In genomic region chr15:35317217-35317616, GRCh38 we compare ENCODE assay signal across 37 cellular contexts.
"Had no signal": no experiment of that assay in that cellular context is flagged by ENCODE, and none has a peak within 500 bp of the region (broad histone marks: within the 10 kb centered on the region; RNA-seq: fewer than 3 reads in every experiment).

No MANE protein-coding gene starts in this region.

- DNase-seq: activated CD4-positive, alpha-beta memory T cell treated with anti-CD3 and anti-CD28 coated beads, Interleukin-2, amount 10 ng/mL, durations not matched to agents 7 days and 5 days; activated CD4-positive, alpha-beta T cell treated with anti-CD3 and anti-CD28 coated beads for 1 hour; activated CD4-positive, alpha-beta T cell treated with anti-CD3 and anti-CD28 coated beads for 4 hours; activated CD4-positive, alpha-beta T cell treated with anti-CD3 and anti-CD28 coated beads, Interleukin-2, amount 10 ng/mL, durations not matched to agents 24 days and 14 days; activated CD4-positive, alpha-beta T cell treated with anti-CD3 and anti-CD28 coated beads, Interleukin-2, amount 50 U/mL, for 48 hours; activated CD4-positive, CD25-positive, alpha-beta regulatory T cell; activated CD8-positive, alpha-beta memory T cell treated with anti-CD3 and anti-CD28 coated beads for 24 hours; activated CD8-positive, alpha-beta memory T cell treated with anti-CD3 and anti-CD28 coated beads, Interleukin-2, amount 10 ng/mL, durations not matched to agents 7 days and 5 days; activated CD8-positive, alpha-beta memory T cell treated with anti-CD3 and anti-CD28 coated beads, Interleukin-2, amount 50 U/mL, for 48 hours; activated CD8-positive, alpha-beta T cell treated with anti-CD3 and anti-CD28 coated beads, Interleukin-2, amount 10 ng/mL, durations not matched to agents 7 days and 5 days; activated effector memory CD4-positive, alpha-beta T cell treated with Interleukin-2 at 50 U/mL for 16 hours; activated gamma-delta T cell; activated naive CD4-positive, alpha-beta T cell treated with anti-CD3 and anti-CD28 coated beads, Interleukin-2, amount 10 ng/mL, durations not matched to agents 7 days and 5 days; activated naive CD4-positive, alpha-beta T cell treated with Interleukin-2 at 50 U/mL for 16 hours; activated naive CD8-positive, alpha-beta T cell treated with anti-CD3 and anti-CD28 coated beads, Interleukin-2, amount 10 ng/mL, durations not matched to agents 7 days and 5 days; activated naive CD8-positive, alpha-beta T cell treated with anti-CD3 and anti-CD28 coated beads, Interleukin-2, amount 50 U/mL, for 24 hours; activated T-cell treated with anti-CD3 and anti-CD28 coated beads, Interleukin-2, amount 50 U/mL, for 24 hours; activated T-cell treated with anti-CD3 and anti-CD28 coated beads, Interleukin-2, amount 50 U/mL, for 48 hours; amygdala; anterior cingulate cortex; caudate nucleus; cerebellar nuclear complex; T-helper 1 cell; T-helper 2 cell; T-helper 9 cell had no signal

- H3K27me3 ChIP-seq: ascending aorta, cardiac muscle cell had no signal

- ATAC-seq: activated CD4-positive, CD25-positive, alpha-beta regulatory T cell treated with anti-CD3 and anti-CD28 coated beads, Interleukin-2, amount 50 U/mL, for 24 hours; activated CD8-positive, alpha-beta memory T cell treated with anti-CD3 and anti-CD28 coated beads, Interleukin-2, amount 10 ng/mL, durations not matched to agents 7 days and 5 days; activated CD8-positive, alpha-beta T cell treated with anti-CD3 and anti-CD28 coated beads, Interleukin-2, amount 10 ng/mL, durations not matched to agents 7 days and 5 days; activated naive CD8-positive, alpha-beta T cell treated with anti-CD3 and anti-CD28 coated beads, Interleukin-2, amount 50 U/mL, for 24 hours had no signal

- H3K36me3 Mint-ChIP-seq: activated CD8-positive, alpha-beta memory T cell treated with anti-CD3 and anti-CD28 coated beads, Interleukin-2, amount 10 ng/mL, durations not matched to agents 7 days and 5 days; activated naive CD4-positive, alpha-beta T cell treated with anti-CD3 and anti-CD28 coated beads, Interleukin-2, amount 10 ng/mL, durations not matched to agents 7 days and 5 days; activated naive CD8-positive, alpha-beta T cell treated with anti-CD3 and anti-CD28 coated beads, Interleukin-2, amount 10 ng/mL, durations not matched to agents 7 days and 5 days; brain had no signal

- H3K36me3 ChIP-seq: ascending aorta, cardiac muscle cell had no signal

- FAIRE-seq: bronchial epithelial cell had no signal

- H3K9me3 ChIP-seq: ascending aorta had no signal

- H3K4me3 Mint-ChIP-seq: activated CD4-positive, alpha-beta memory T cell treated with anti-CD3 and anti-CD28 coated beads, Interleukin-2, amount 10 ng/mL, durations not matched to agents 7 days and 5 days; activated CD4-positive, alpha-beta T cell treated with anti-CD3 and anti-CD28 coated beads, Interleukin-2, amount 10 ng/mL, durations not matched to agents 24 days and 14 days; activated CD8-positive, alpha-beta memory T cell treated with anti-CD3 and anti-CD28 coated beads, Interleukin-2, amount 10 ng/mL, durations not matched to agents 7 days and 5 days; activated CD8-positive, alpha-beta T cell treated with anti-CD3 and anti-CD28 coated beads, Interleukin-2, amount 10 ng/mL, durations not matched to agents 7 days and 5 days; activated naive CD4-positive, alpha-beta T cell treated with anti-CD3 and anti-CD28 coated beads, Interleukin-2, amount 10 ng/mL, durations not matched to agents 7 days and 5 days; activated naive CD4-positive, alpha-beta T cell treated with anti-CD3 and anti-CD28 coated beads, Interleukin-2, amount 50 U/mL, for 24 hours; activated naive CD8-positive, alpha-beta T cell; activated naive CD8-positive, alpha-beta T cell treated with anti-CD3 and anti-CD28 coated beads, Interleukin-2, amount 10 ng/mL, durations not matched to agents 7 days and 5 days; activated naive CD8-positive, alpha-beta T cell treated with anti-CD3 and anti-CD28 coated beads, Interleukin-2, amount 50 U/mL, for 24 hours; activated T-cell treated with anti-CD3 and anti-CD28 coated beads, Interleukin-2, amount 50 U/mL, for 24 hours; brain; central memory CD8-positive, alpha-beta T cell; T-helper 1 cell treated with Interleukin-12 subunit alpha and Interleukin-12 subunit beta and Interleukin-4 antibody, amounts not matched to agents 30 μg/mL and 1 μg/mL, for 36 hours; T-helper 2 cell treated with Interferon-gamma antibody and Interleukin-4, amounts not matched to agents 5 μg/mL and 100 μg/mL, for 36 hours had no signal

- H3K9me3 Mint-ChIP-seq: activated T-cell treated with anti-CD3 and anti-CD28 coated beads, Interleukin-2, amount 50 U/mL, for 24 hours; activated T-helper 2 cell treated with anti-CD3 and anti-CD28 coated beads, Interferon-gamma antibody, Interleukin-2, Interleukin-4, amounts not matched to agents 10 μg/mL and 5 μg/mL and 100 μg/mL, durations not matched to agents 14 hours and 24 hours and 36 hours; T-helper 1 cell treated with Interleukin-12 subunit alpha and Interleukin-12 subunit beta and Interleukin-4 antibody, amounts not matched to agents 30 μg/mL and 1 μg/mL, for 36 hours; T-helper 2 cell treated with Interferon-gamma antibody and Interleukin-4, amounts not matched to agents 5 μg/mL and 100 μg/mL, for 36 hours had no signal

- H3K4me1 Mint-ChIP-seq: activated CD4-positive, alpha-beta memory T cell treated with anti-CD3 and anti-CD28 coated beads, Interleukin-2, amount 10 ng/mL, durations not matched to agents 7 days and 5 days; activated CD4-positive, alpha-beta T cell treated with anti-CD3 and anti-CD28 coated beads, Interleukin-2, amount 10 ng/mL, durations not matched to agents 24 days and 14 days; activated CD8-positive, alpha-beta memory T cell treated with anti-CD3 and anti-CD28 coated beads, Interleukin-2, amount 10 ng/mL, durations not matched to agents 7 days and 5 days; activated naive CD4-positive, alpha-beta T cell treated with anti-CD3 and anti-CD28 coated beads, Interleukin-2, amount 10 ng/mL, durations not matched to agents 7 days and 5 days; activated naive CD4-positive, alpha-beta T cell treated with anti-CD3 and anti-CD28 coated beads, Interleukin-2, amount 50 U/mL, for 24 hours; activated naive CD8-positive, alpha-beta T cell treated with anti-CD3 and anti-CD28 coated beads, Interleukin-2, amount 10 ng/mL, durations not matched to agents 7 days and 5 days; activated naive CD8-positive, alpha-beta T cell treated with anti-CD3 and anti-CD28 coated beads, Interleukin-2, amount 50 U/mL, for 24 hours; central memory CD8-positive, alpha-beta T cell had no signal

- H3K27ac Mint-ChIP-seq: activated CD4-positive, alpha-beta memory T cell treated with anti-CD3 and anti-CD28 coated beads, Interleukin-2, amount 10 ng/mL, durations not matched to agents 7 days and 5 days; activated CD4-positive, alpha-beta T cell treated with anti-CD3 and anti-CD28 coated beads, Interleukin-2, amount 10 ng/mL, durations not matched to agents 24 days and 14 days; activated CD8-positive, alpha-beta memory T cell treated with anti-CD3 and anti-CD28 coated beads, Interleukin-2, amount 10 ng/mL, durations not matched to agents 7 days and 5 days; activated CD8-positive, alpha-beta T cell treated with anti-CD3 and anti-CD28 coated beads, Interleukin-2, amount 10 ng/mL, durations not matched to agents 7 days and 5 days; activated naive CD4-positive, alpha-beta T cell treated with anti-CD3 and anti-CD28 coated beads, Interleukin-2, amount 10 ng/mL, durations not matched to agents 7 days and 5 days; activated naive CD4-positive, alpha-beta T cell treated with anti-CD3 and anti-CD28 coated beads, Interleukin-2, amount 50 U/mL, for 24 hours; activated naive CD8-positive, alpha-beta T cell; activated naive CD8-positive, alpha-beta T cell treated with anti-CD3 and anti-CD28 coated beads, Interleukin-2, amount 10 ng/mL, durations not matched to agents 7 days and 5 days; activated naive CD8-positive, alpha-beta T cell treated with anti-CD3 and anti-CD28 coated beads, Interleukin-2, amount 50 U/mL, for 24 hours; activated T-cell treated with anti-CD3 and anti-CD28 coated beads, Interleukin-2, amount 50 U/mL, for 24 hours; activated T-helper 2 cell treated with anti-CD3 and anti-CD28 coated beads, Interferon-gamma antibody, Interleukin-2, Interleukin-4, amounts not matched to agents 10 μg/mL and 5 μg/mL and 100 μg/mL, durations not matched to agents 14 hours and 24 hours and 36 hours; brain; T-helper 1 cell treated with Interleukin-12 subunit alpha and Interleukin-12 subunit beta and Interleukin-4 antibody, amounts not matched to agents 30 μg/mL and 1 μg/mL, for 36 hours; T-helper 2 cell treated with Interferon-gamma antibody and Interleukin-4, amounts not matched to agents 5 μg/mL and 100 μg/mL, for 36 hours had no signal

- H3K27ac ChIP-seq: ascending aorta, cardiac muscle cell, VCaP had no signal

- H3K4me3 ChIP-seq: ascending aorta, cardiac muscle cell had no signal

- H3K27me3 Mint-ChIP-seq: activated CD4-positive, alpha-beta T cell treated with anti-CD3 and anti-CD28 coated beads, Interleukin-2, amount 10 ng/mL, durations not matched to agents 24 days and 14 days; activated CD8-positive, alpha-beta memory T cell treated with anti-CD3 and anti-CD28 coated beads, Interleukin-2, amount 10 ng/mL, durations not matched to agents 7 days and 5 days; activated naive CD4-positive, alpha-beta T cell treated with anti-CD3 and anti-CD28 coated beads, Interleukin-2, amount 50 U/mL, for 24 hours; activated naive CD8-positive, alpha-beta T cell; activated naive CD8-positive, alpha-beta T cell treated with anti-CD3 and anti-CD28 coated beads, Interleukin-2, amount 10 ng/mL, durations not matched to agents 7 days and 5 days; activated naive CD8-positive, alpha-beta T cell treated with anti-CD3 and anti-CD28 coated beads, Interleukin-2, amount 50 U/mL, for 24 hours; activated T-cell treated with anti-CD3 and anti-CD28 coated beads, Interleukin-2, amount 50 U/mL, for 24 hours; central memory CD8-positive, alpha-beta T cell had no signal
